Comparison of ENCODE assay signal across 1 cellular context in the genomic region with DNA sequence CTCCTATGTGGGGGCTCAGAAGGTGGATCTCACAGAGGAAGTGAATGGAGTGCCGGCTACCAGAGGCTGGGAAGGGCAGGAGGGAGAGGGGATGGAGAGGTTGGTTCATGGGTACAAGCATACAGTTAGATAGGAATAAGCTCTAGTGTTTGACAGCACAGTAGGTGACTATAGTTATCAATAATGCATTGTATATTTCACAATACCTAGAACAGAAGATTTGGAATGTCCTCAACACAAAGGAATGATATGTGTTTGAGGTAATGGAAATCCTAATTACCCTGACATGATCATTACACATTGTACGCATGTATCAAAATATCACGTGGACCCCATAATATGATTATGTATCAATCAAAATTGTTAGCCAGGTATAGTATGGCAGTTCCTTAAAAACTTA.
TF ChIP-seq lines count a peak whose summit lies in the region.

No MANE protein-coding gene starts in this region.

TF ChIP-seq in IMR-90, 13 proteins besides CTCF, POLR2A, EP300 and RAD21:
- TF ChIP-seq MXI1 (IDR thresholded peaks at IDR 0.05; ENCODE audit: borderline replicate concordance, low read depth, low read length) (no peak), CHD1 (IDR thresholded peaks at IDR 0.05; ENCODE audit: low read depth, low read length) (no peak), CEBPB (IDR thresholded peaks at IDR 0.05; ENCODE audit: low read depth, low read length) (peak; percentile 85)
TF ChIP-seq in IMR-90: peak in this region for 1.
